ENCODE assay signal across 21 cellular contexts in genomic region chr9:34555002-34555348, GRCh38. TPM values are rescaled to one million over a fixed set of nuclear protein-coding genes. Genes with fewer than 3 reads are reported as not detected.
A peak's percentile ranks its signal among the peaks of the same experiment; 100 is the strongest.
DNase-seq lines count a peak whose midpoint lies in the region; TF ChIP-seq lines count a peak whose summit lies in the region.
"Had no signal": no experiment of that assay in that cellular context is flagged by ENCODE, and none has a peak within 500 bp of the region (broad histone marks: within the 10 kb centered on the region; RNA-seq: fewer than 3 reads in every experiment).

No MANE protein-coding gene starts in this region.

- DNase-seq in NCI-H1092 (lab: John Stamatoyannopoulos, UW): peak; percentile 94
- peak; percentile 36 for DNase-seq in astrocyte of the hippocampus (ENCODE audit: low read depth, low spot score)
- DNase-seq in nephron progenitor cell: peak; percentile 70
- DNase-seq in HFFc6: no peak
- DNase-seq in GM13976 (ENCODE audit: low spot score): no peak
- no peak for DNase-seq in HK-2 (ENCODE audit: unreplicated experiment)
- DNase-seq: activated CD4-positive, alpha-beta T cell treated with anti-CD3 and anti-CD28 coated beads, Interleukin-2, amount 10 ng/mL, durations not matched to agents 7 days and 5 days; activated T-cell treated with anti-CD3 and anti-CD28 coated beads, Interleukin-2, amount 50 U/mL, for 4 hours; midbrain; MM.1S; NCI-H774; stimulated activated CD4-positive, alpha-beta T cell treated with anti-CD3 and anti-CD28 coated beads, Interleukin-4, amount 100 ng/mL, for 24 hours; trophoblast cell had no signal

- in situ Hi-C loops in GM13976 (cut with MboI; ENCODE audit: low sequenced_read_pairs, unreplicated experiment): no loop called here

- H3K4me1 ChIP-seq in BLaER1 treated with 17β-estradiol and CSF1 and Interleukin-3, amounts not matched to agents 10 nM and 100 nM: peaks cover 0 to 33% (median 30%) of the 10 kb centered on the region in 10 experiments; a peak in 18 of 20 replicates

- no peaks in the 10 kb centered on the region for H3K36me3 ChIP-seq in BLaER1 treated with 17β-estradiol and CSF1 and Interleukin-3, amounts not matched to agents 10 nM and 100 nM

- no peak overlapping the region for H3K4me3 ChIP-seq in BLaER1 treated with 17β-estradiol and CSF1 and Interleukin-3, amounts not matched to agents 10 nM and 100 nM
- H3K4me3 ChIP-seq: GM12878 had no signal

- peak overlapping the region; percentile 93 for H3K27ac Mint-ChIP-seq in nephron progenitor cell
- no peak overlapping the region for H3K27ac Mint-ChIP-seq in HFFc6
- H3K27ac Mint-ChIP-seq: activated CD4-positive, alpha-beta T cell treated with anti-CD3 and anti-CD28 coated beads, Interleukin-2, amount 10 ng/mL, durations not matched to agents 7 days and 5 days; B cell had no signal

- H3K4me2 ChIP-seq in BLaER1 treated with 17β-estradiol and CSF1 and Interleukin-3, amounts not matched to agents 10 nM and 100 nM: peak overlapping the region in 8 of 11 experiments; percentile 47 to 76 (median 62); a peak in 14 of 22 replicates

- peaks cover 16% of the 10 kb centered on the region for H3K36me3 Mint-ChIP-seq in nephron progenitor cell (ENCODE audit: low read depth)
- no peaks in the 10 kb centered on the region for H3K36me3 Mint-ChIP-seq in HFFc6 (ENCODE audit: low read depth)

- no peak overlapping the region for H3K9ac ChIP-seq in BLaER1 treated with 17β-estradiol and CSF1 and Interleukin-3, amounts not matched to agents 10 nM and 100 nM

- H3K9me3 Mint-ChIP-seq in nephron progenitor cell: no peaks in the 10 kb centered on the region
- no peaks in the 10 kb centered on the region for H3K9me3 Mint-ChIP-seq in HFFc6
- H3K9me3 Mint-ChIP-seq: activated CD4-positive, alpha-beta T cell treated with anti-CD3 and anti-CD28 coated beads, Interleukin-2, amount 10 ng/mL, durations not matched to agents 7 days and 5 days; activated T-cell treated with anti-CD3 and anti-CD28 coated beads, Interleukin-2, amount 50 U/mL, for 4 hours had no signal

- no peak overlapping the region for H3K27ac ChIP-seq in BLaER1 treated with 17β-estradiol and CSF1 and Interleukin-3, amounts not matched to agents 10 nM and 100 nM
- H3K27ac ChIP-seq: RWPE1 had no signal

- H3K4me1 Mint-ChIP-seq in nephron progenitor cell (peaks cover 74% of the 10 kb centered on the region), HFFc6 (ENCODE audit: low read depth) (peaks cover 2% of the 10 kb centered on the region)
- H3K4me1 Mint-ChIP-seq: activated CD4-positive, alpha-beta T cell treated with anti-CD3 and anti-CD28 coated beads, Interleukin-2, amount 10 ng/mL, durations not matched to agents 7 days and 5 days; B cell had no signal

- peaks cover 0 to 59% (median 7%) of the 10 kb centered on the region in 11 experiments; a peak in 10 of 22 replicates for H4K20me1 ChIP-seq in BLaER1 treated with 17β-estradiol and CSF1 and Interleukin-3, amounts not matched to agents 10 nM and 100 nM

- peaks cover 3% of the 10 kb centered on the region for H3K27me3 Mint-ChIP-seq in nephron progenitor cell (ENCODE audit: low read depth, poor library complexity)
- peaks cover 39% of the 10 kb centered on the region for H3K27me3 Mint-ChIP-seq in HFFc6 (ENCODE audit: insufficient read depth)

- peak overlapping the region; percentile 56 for H3K4me3 Mint-ChIP-seq in nephron progenitor cell
- no peak overlapping the region for H3K4me3 Mint-ChIP-seq in HFFc6
- H3K4me3 Mint-ChIP-seq: activated CD4-positive, alpha-beta T cell treated with anti-CD3 and anti-CD28 coated beads, Interleukin-2, amount 10 ng/mL, durations not matched to agents 7 days and 5 days; activated T-cell treated with anti-CD3 and anti-CD28 coated beads, Interleukin-2, amount 50 U/mL, for 4 hours; B cell had no signal

- no peaks in the 10 kb centered on the region for H3K9me3 ChIP-seq in BLaER1 treated with 17β-estradiol and CSF1 and Interleukin-3, amounts not matched to agents 10 nM and 100 nM (replicated peaks in 1 of 11)

- no peak for TF ChIP-seq CTCF in nephron progenitor cell (IDR thresholded peaks at IDR 0.05)
- TF ChIP-seq CTCF in HFFc6 (IDR thresholded peaks at IDR 0.05): no peak
- TF ChIP-seq CTCF in GM13976 (IDR thresholded peaks at IDR 0.05; ENCODE audit: borderline replicate concordance, control extremely low read depth, extremely low read depth, insufficient read depth, missing control alignments): no peak

- peaks cover 19 to 32% (median 26%) of the 10 kb centered on the region in 11 experiments; a peak in 21 of 22 replicates for H3K27me3 ChIP-seq in BLaER1 treated with 17β-estradiol and CSF1 and Interleukin-3, amounts not matched to agents 10 nM and 100 nM

RNA-seq across cellular contexts. Expression of gene ENHO, which starts 32.2 kb away (rescaled TPM):
- total RNA-seq in HFFc6 (2021; fragmentation: NEBNext Ultra II Directional; extraction: Animal tissue kit (Norgen Biotek cat#: 25700)): under 1 TPM in 2 of 6 experiments, not detected in 4; 0.19 to 0.57 TPM
- total RNA-seq: activated CD4-positive, alpha-beta T cell treated with anti-CD3 and anti-CD28 coated beads, Interleukin-2, amount 10 ng/mL, durations not matched to agents 7 days and 5 days; activated T-cell treated with anti-CD3 and anti-CD28 coated beads, Interleukin-2, amount 50 U/mL, for 4 hours; B cell; fibroblast of lung; GM12878 had no signal

RNA-seq across cellular contexts. Expression of gene CNTFR, which starts 34.5 kb away (rescaled TPM):
- total RNA-seq in HFFc6 (2021; fragmentation: NEBNext Ultra II Directional; extraction: Animal tissue kit (Norgen Biotek cat#: 25700)): not detected
- total RNA-seq: activated CD4-positive, alpha-beta T cell treated with anti-CD3 and anti-CD28 coated beads, Interleukin-2, amount 10 ng/mL, durations not matched to agents 7 days and 5 days; B cell; Daoy; dermis microvascular lymphatic vessel endothelial cell; fibroblast of lung; GM12878; pulmonary artery endothelial cell had no signal

RNA-seq across cellular contexts. Expression of gene RPP25L, which starts 56.9 kb away (rescaled TPM):
- total RNA-seq in HFFc6 (2021; fragmentation: NEBNext Ultra II Directional; extraction: Animal tissue kit (Norgen Biotek cat#: 25700)): 10 to 100 TPM; 16.1 to 22.0 (median 19.6) TPM

Comparison
In these comparisons a context has a peak if more than half of its experiments do, and no peak if none do; other contexts are left out.
1. DNase-seq: peak in NCI-H1092 (single experiment), astrocyte of the hippocampus (single experiment) and nephron progenitor cell (single experiment); none in HFFc6 (single experiment), GM13976 (single experiment) and HK-2 (single experiment).